In the genomic region with DNA sequence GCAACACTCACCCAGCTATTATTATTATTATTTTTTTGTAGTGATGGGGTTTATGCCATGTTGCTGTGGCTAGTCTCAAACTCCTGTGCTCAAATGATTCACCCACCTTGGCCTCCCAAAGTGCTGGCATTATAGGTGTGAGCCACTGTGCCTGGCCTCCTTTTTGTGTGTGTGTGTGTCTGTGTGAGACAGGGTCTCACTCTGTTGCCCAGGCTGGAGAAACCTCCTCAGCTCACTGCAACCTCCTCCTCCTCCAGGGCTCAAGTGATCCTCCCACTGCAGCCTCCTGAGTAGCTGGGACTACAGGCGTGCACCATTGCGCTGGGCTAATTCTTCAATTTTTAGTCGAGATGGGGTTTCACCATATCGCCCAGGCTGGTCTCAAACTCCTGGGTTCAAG, we compare ENCODE assay signal across 20 cellular contexts.
"Had no signal": no experiment of that assay in that cellular context is flagged by ENCODE, and none has a peak within 500 bp of the region (broad histone marks: within the 10 kb centered on the region; RNA-seq: fewer than 3 reads in every experiment).

No MANE protein-coding gene starts in this region.

- H3K9me3 ChIP-seq: colonic mucosa, heart left ventricle, pancreas, prostate gland, suprapubic skin, thyroid gland, upper lobe of left lung, uterus had no signal

- ATAC-seq: heart left ventricle; left lobe of liver; natural killer cell; pancreas; sciatic nerve; stimulated activated naive CD8-positive, alpha-beta T cell treated with anti-CD3 and anti-CD28 coated beads, Interleukin-15, Interleukin-2, amounts not matched to agents 100 U/mL and 50 U/mL, for 24 hours had no signal

- H3K27me3 ChIP-seq: colonic mucosa, heart left ventricle, neural progenitor cell, pancreas, suprapubic skin, thyroid gland, upper lobe of left lung, uterus had no signal

- DNase-seq: colonic mucosa; dermis blood vessel endothelial cell; foreskin melanocyte; hippocampal formation; mammary epithelial cell; natural killer cell; nucleus accumbens; pancreas; retina; stimulated activated CD4-positive, alpha-beta T cell treated with anti-CD3 and anti-CD28 coated beads, Interleukin-2, amount 100 ng/mL, for 24 hours; stimulated activated naive CD8-positive, alpha-beta T cell treated with anti-CD3 and anti-CD28 coated beads, Interleukin-15, Interleukin-2, amounts not matched to agents 100 U/mL and 50 U/mL, for 24 hours; upper lobe of left lung; uterus had no signal

- FAIRE-seq: pancreas had no signal

- H2AFZ ChIP-seq: neural progenitor cell had no signal

- H3K4me3 ChIP-seq: colonic mucosa, heart left ventricle, neural progenitor cell, pancreas, prostate gland, suprapubic skin, thyroid gland, upper lobe of left lung, uterus had no signal

- H3K4me2 ChIP-seq: neural progenitor cell had no signal

- H3K27ac ChIP-seq: colonic mucosa, heart left ventricle, neural progenitor cell, pancreas, prostate gland, suprapubic skin, thyroid gland, upper lobe of left lung, uterus had no signal

- H3K36me3 ChIP-seq: neural progenitor cell, uterus had no signal

- H3K9ac ChIP-seq: neural progenitor cell had no signal
